ENCODE assay signal across 8 cellular contexts in the genomic region with DNA sequence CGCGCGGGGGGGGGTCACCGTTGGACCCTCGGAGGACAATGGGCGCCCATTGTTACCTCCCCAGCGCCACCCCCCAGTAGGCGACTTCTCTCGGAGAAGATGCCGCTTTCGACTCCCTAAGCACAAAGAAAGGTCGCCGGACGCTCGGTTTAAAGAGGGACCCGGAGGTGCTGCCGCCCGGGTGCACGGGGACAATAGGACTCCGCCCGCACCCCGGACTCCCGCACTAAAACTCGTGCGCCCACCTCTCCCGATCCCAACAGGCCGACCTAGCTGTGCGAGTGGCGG. TPM values are rescaled to one million over a fixed set of nuclear protein-coding genes. Genes with fewer than 3 reads are reported as not detected.
A peak's percentile ranks its signal among the peaks of the same experiment; 100 is the strongest.
DNase-seq lines count a peak whose midpoint lies in the region; ATAC-seq, FAIRE-seq and TF ChIP-seq lines count a peak whose summit lies in the region.

No MANE protein-coding gene starts in this region.

- peak overlapping the region; percentile 86 for H3K4me3 Mint-ChIP-seq in activated CD8-positive, alpha-beta memory T cell treated with anti-CD3 and anti-CD28 coated beads, Interleukin-2, amount 10 ng/mL, durations not matched to agents 7 days and 5 days
- H3K4me3 Mint-ChIP-seq in astrocyte (ENCODE audit: unreplicated experiment) = peak overlapping the region; percentile 91

- H3K27me3 ChIP-seq in HL-60 (ENCODE audit: insufficient read depth, poor library complexity, severe bottlenecking) = no peaks in the 10 kb centered on the region
- no peaks in the 10 kb centered on the region for H3K27me3 ChIP-seq in astrocyte (ENCODE audit: insufficient read depth, low read length)
- no peaks in the 10 kb centered on the region for H3K27me3 ChIP-seq in right lobe of liver
- H3K27me3 ChIP-seq in transverse colon = no peaks in the 10 kb centered on the region

- intact Hi-C loops in right lobe of liver (cut with DNase I) = no loop called here
- intact Hi-C loops in transverse colon (cut with DNase I; ENCODE audit: low total_unique reads) = loop anchor here (5.0 kb wide), 1 partner anchor 106 kb away; no protein-coding TSS in a partner anchor

- H3K36me3 Mint-ChIP-seq in activated CD8-positive, alpha-beta memory T cell treated with anti-CD3 and anti-CD28 coated beads, Interleukin-2, amount 10 ng/mL, durations not matched to agents 7 days and 5 days = peaks cover 17% of the 10 kb centered on the region
- peaks cover 3% of the 10 kb centered on the region for H3K36me3 Mint-ChIP-seq in astrocyte (ENCODE audit: low read depth, unreplicated experiment)

- peaks cover 16% of the 10 kb centered on the region for H3K36me3 ChIP-seq in astrocyte (ENCODE audit: insufficient read depth, low read length)
- H3K36me3 ChIP-seq in right lobe of liver = no peaks in the 10 kb centered on the region
- no peaks in the 10 kb centered on the region for H3K36me3 ChIP-seq in transverse colon

- in situ Hi-C loops in transverse colon (cut with MboI; ENCODE audit: low pct_ligation_motif_present in 1 of 4, low pct_unique_long_range_greater_than_20kb in 1 of 4, low sequenced_read_pairs in 3 of 4) = loop anchor here in 2 of 4 donors (10.0 to 25.0 kb wide), 2 partner anchors 257 to 259 kb away; no protein-coding TSS in a partner anchor

- H3K9me3 Mint-ChIP-seq in activated CD8-positive, alpha-beta memory T cell treated with anti-CD3 and anti-CD28 coated beads, Interleukin-2, amount 10 ng/mL, durations not matched to agents 7 days and 5 days (ENCODE audit: low read depth) = no peaks in the 10 kb centered on the region
- H3K9me3 Mint-ChIP-seq in astrocyte (ENCODE audit: unreplicated experiment) = no peaks in the 10 kb centered on the region

- peaks cover 49% of the 10 kb centered on the region for H3K79me2 ChIP-seq in astrocyte (ENCODE audit: insufficient read depth, low read length)

- H3K4me3 ChIP-seq in HL-60 (replicated peaks; ENCODE audit: insufficient read depth, low read length) (peak overlapping the region; percentile 94), astrocyte (ENCODE audit: insufficient read depth, low read depth, low read length) (peak overlapping the region; percentile 98), right lobe of liver (peak overlapping the region; percentile 83 to 91 (median 87)), transverse colon (peak overlapping the region; percentile 68 to 84 (median 81))

- TF ChIP-seq EP300 in transverse colon (IDR thresholded peaks at IDR 0.05; ENCODE audit: low read depth) = no peak

- H3K4me1 ChIP-seq in astrocyte (ENCODE audit: insufficient read depth, low read length) (peaks cover 47% of the 10 kb centered on the region), right lobe of liver (peaks cover 0 to 10% (median 0%) of the 10 kb centered on the region in 4 donors), transverse colon (peaks cover 0 to 45% (median 15%) of the 10 kb centered on the region in 4 donors)

- DNase-seq in activated CD8-positive, alpha-beta memory T cell treated with anti-CD3 and anti-CD28 coated beads, Interleukin-2, amount 10 ng/mL, durations not matched to agents 7 days and 5 days = no peak
- no peak for DNase-seq in activated CD8-positive, alpha-beta memory T cell treated with anti-CD3 and anti-CD28 coated beads, Interleukin-2, amount 50 U/mL, for 48 hours
- DNase-seq in HL-60 (ENCODE audit: low read depth in 1 of 2, low spot score in 1 of 2) = no peak
- no peak for DNase-seq in astrocyte (ENCODE audit: low read depth)
- DNase-seq in right lobe of liver = no peak
- DNase-seq in transverse colon = no peak
- DNase-seq in glomerular visceral epithelial cell (ENCODE audit: extremely low spot score) = no peak

- H3K9me3 ChIP-seq in astrocyte (ENCODE audit: insufficient read depth, low read depth, low read length) (no peaks in the 10 kb centered on the region), right lobe of liver (no peaks in the 10 kb centered on the region), transverse colon (no peaks in the 10 kb centered on the region)

- H3K4me2 ChIP-seq in astrocyte (ENCODE audit: low read length) = peak overlapping the region; percentile 97

- ATAC-seq in activated CD8-positive, alpha-beta memory T cell treated with anti-CD3 and anti-CD28 coated beads, Interleukin-2, amount 10 ng/mL, durations not matched to agents 7 days and 5 days = no peak
- ATAC-seq in right lobe of liver = peak in 2 of 4 donors; percentile 1 to 11
- no peak for ATAC-seq in HG03139 (IDR thresholded peaks at IDR 0.05; ENCODE audit: unreplicated experiment)

- FAIRE-seq in astrocyte (lab: Jason Lieb, UNC) = no peak

- CTCF ChIA-PET in activated CD8-positive, alpha-beta memory T cell treated with anti-CD3 and anti-CD28 coated beads, Interleukin-2, amount 10 ng/mL, durations not matched to agents 7 days and 5 days (lab: Charles Lee) = interaction anchor here (0.7 to 1.2 kb wide), 4 partner anchors 26 to 206 kb away, joined by 3 to 5 read pairs (median 4); no protein-coding TSS in a partner anchor

- peak overlapping the region; percentile 97 for H3K9ac ChIP-seq in astrocyte (ENCODE audit: low read length)

- H3K4me1 Mint-ChIP-seq in activated CD8-positive, alpha-beta memory T cell treated with anti-CD3 and anti-CD28 coated beads, Interleukin-2, amount 10 ng/mL, durations not matched to agents 7 days and 5 days = peaks cover 38% of the 10 kb centered on the region
- H3K4me1 Mint-ChIP-seq in astrocyte (ENCODE audit: low read depth, unreplicated experiment) = peaks cover 18% of the 10 kb centered on the region

- H3K27ac Mint-ChIP-seq in activated CD8-positive, alpha-beta memory T cell treated with anti-CD3 and anti-CD28 coated beads, Interleukin-2, amount 10 ng/mL, durations not matched to agents 7 days and 5 days = peak overlapping the region; percentile 82
- H3K27ac Mint-ChIP-seq in astrocyte (ENCODE audit: unreplicated experiment) = peak overlapping the region; percentile 75

- TF ChIP-seq POLR2A in right lobe of liver (IDR thresholded peaks at IDR 0.05) (no peak), transverse colon (IDR thresholded peaks at IDR 0.05) (no peak)

- WGBS in right lobe of liver (ENCODE audit: insufficient coverage, low coverage, low lambda C conversion rate, missing lambda C conversion rate) = 0% methylated on average over 1 of the region's 29 CpGs
- WGBS in transverse colon (ENCODE audit: low coverage in 1 of 2), 2 donors = 0% methylated on average over 1 of the region's 29 CpGs; no CpG with 5 or more reads in 1 of the 2 donors

- TF ChIP-seq CTCF in HL-60 (IDR thresholded peaks at IDR 0.05; ENCODE audit: insufficient read depth, low read length) = no peak
- TF ChIP-seq CTCF in astrocyte (IDR thresholded peaks at IDR 0.05; ENCODE audit: insufficient read depth, low read depth, low read length) = no peak
- no peak for TF ChIP-seq CTCF in right lobe of liver (IDR thresholded peaks at IDR 0.05)
- no peak for TF ChIP-seq CTCF in transverse colon (IDR thresholded peaks at IDR 0.05)

- peaks cover 45% of the 10 kb centered on the region for H4K20me1 ChIP-seq in astrocyte (ENCODE audit: insufficient read depth, low read length)

- H3K27me3 Mint-ChIP-seq in activated CD8-positive, alpha-beta memory T cell treated with anti-CD3 and anti-CD28 coated beads, Interleukin-2, amount 10 ng/mL, durations not matched to agents 7 days and 5 days = no peaks in the 10 kb centered on the region
- H3K27me3 Mint-ChIP-seq in astrocyte (ENCODE audit: low read depth, unreplicated experiment) = no peaks in the 10 kb centered on the region

- peak overlapping the region; percentile 73 for H2AFZ ChIP-seq in astrocyte (ENCODE audit: low read depth, low read length)

- H3K27ac ChIP-seq in HL-60 (replicated peaks) = peak overlapping the region; percentile 83
- peak overlapping the region; percentile 80 for H3K27ac ChIP-seq in astrocyte (ENCODE audit: low read depth, low read length)
- H3K27ac ChIP-seq in right lobe of liver = peak overlapping the region; percentile 82 to 92 (median 83)
- H3K27ac ChIP-seq in transverse colon = peak overlapping the region; percentile 93 to 96 (median 94)

RNA-seq across cellular contexts. Expression of gene CDC42EP3, which starts 0.3 kb away (rescaled TPM):
- total RNA-seq in activated CD8-positive, alpha-beta memory T cell treated with anti-CD3 and anti-CD28 coated beads, Interleukin-2, amount 10 ng/mL, durations not matched to agents 7 days and 5 days = 10 to 100 TPM; 27.6 to 32.5 TPM
- total RNA-seq in astrocyte (94.3 and 102 TPM in 2 replicates), right lobe of liver (1 to 10 TPM; 3.4 to 8.4 (median 6.0) TPM), transverse colon (100 to 1,000 TPM in 1 of 4 donors, 10 to 100 TPM in 3; 20.6 to 104 (median 31.8) TPM)
